In the genomic region with DNA sequence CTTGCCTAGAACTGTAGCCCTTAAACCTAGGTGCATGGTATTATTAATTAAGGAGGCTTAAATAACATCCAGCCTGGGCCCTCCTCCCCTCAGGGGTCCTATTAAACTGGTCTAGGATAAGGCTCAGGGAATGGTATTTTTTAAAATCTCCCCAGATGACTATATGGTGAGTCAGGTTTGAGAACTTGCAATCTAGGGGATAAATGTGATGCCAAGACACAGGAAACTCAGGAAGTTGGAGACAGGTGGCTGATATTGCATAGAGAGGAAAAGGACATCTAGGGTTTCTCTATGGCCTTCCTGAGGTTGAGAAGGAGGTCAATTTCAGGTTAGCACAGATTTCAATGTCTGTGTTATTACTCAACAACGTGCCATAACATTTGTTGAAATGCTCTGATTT, we compare ENCODE assay signal across 1 cellular context.
TF ChIP-seq lines count a peak whose summit lies in the region.

No MANE protein-coding gene starts in this region.

TF ChIP-seq in IMR-90, 13 proteins besides CTCF, POLR2A, EP300 and RAD21 (continued from another document):
- TF ChIP-seq CHD1 (IDR thresholded peaks at IDR 0.05; ENCODE audit: low read depth, low read length) (no peak), CEBPB (IDR thresholded peaks at IDR 0.05; ENCODE audit: low read depth, low read length) (no peak), FOS (IDR thresholded peaks at IDR 0.05; ENCODE audit: low read depth, low read length) (no peak), MAZ (IDR thresholded peaks at IDR 0.05; ENCODE audit: borderline replicate concordance, low read depth, low read length) (no peak), SMC3 (IDR thresholded peaks at IDR 0.05; ENCODE audit: low read depth, low read length) (no peak), MAFK (IDR thresholded peaks at IDR 0.05; ENCODE audit: low read depth, low read length) (no peak), BHLHE40 (IDR thresholded peaks at IDR 0.05; ENCODE audit: low read depth, low read length) (no peak)
TF ChIP-seq in IMR-90: peak in this region for 0.
